ENCODE assay signal across 31 cellular contexts in the genomic region with DNA sequence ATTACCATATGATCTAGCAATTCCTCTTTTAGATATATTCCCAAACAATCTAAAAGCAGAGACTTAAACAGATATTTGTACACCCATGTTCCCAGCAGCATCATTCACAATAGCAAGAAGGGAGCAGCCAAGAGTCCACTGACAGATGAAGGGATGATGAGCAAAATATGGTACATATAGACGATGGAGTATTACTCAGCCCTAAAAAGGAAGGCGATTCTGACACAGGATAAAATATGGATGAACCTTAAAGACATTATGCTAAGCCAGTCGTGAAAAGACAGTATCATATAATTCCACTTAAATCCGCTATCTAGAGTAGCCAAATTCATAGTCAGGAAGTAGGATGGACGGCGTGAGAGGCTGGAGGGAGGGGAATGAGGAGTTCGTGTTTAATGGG.
"Had no signal": no experiment of that assay in that cellular context is flagged by ENCODE, and none has a peak within 500 bp of the region (broad histone marks: within the 10 kb centered on the region; RNA-seq: fewer than 3 reads in every experiment).

No MANE protein-coding gene starts in this region.

- H3K27me3 Mint-ChIP-seq: naive thymus-derived CD8-positive, alpha-beta T cell; progenitor cell of endocrine pancreas; stimulated activated memory B cell treated with anti-CD40 and anti-IgM and Interleukin-4, amounts not matched to agents 10 μg/mL and 1 μg/mL and 100 μg/mL, for 72 hours had no signal

- H2AFZ ChIP-seq: neural progenitor cell had no signal

- H3K27ac Mint-ChIP-seq: immature natural killer cell; naive thymus-derived CD8-positive, alpha-beta T cell; nephron; neural progenitor cell; progenitor cell of endocrine pancreas; stimulated activated memory B cell treated with anti-CD40 and anti-IgM and Interleukin-4, amounts not matched to agents 10 μg/mL and 1 μg/mL and 100 μg/mL, for 72 hours had no signal

- H3K4me3 ChIP-seq: left lung, lower lobe of right lung, neural progenitor cell, ovary, right atrium auricular region, right lobe of liver, smooth muscle cell, stomach, testis, thyroid gland, transverse colon, upper lobe of right lung had no signal

- FAIRE-seq: islet of Langerhans, kidney, urothelium cell line had no signal

- H3K4me1 ChIP-seq: left lung, neural progenitor cell, thyroid gland had no signal

- H3K36me3 ChIP-seq: left lung, lower lobe of right lung, neural progenitor cell, neutrophil, ovary, right atrium auricular region, right lobe of liver, stomach, thyroid gland, transverse colon, upper lobe of right lung had no signal

- ATAC-seq: left colon; left lung; lower lobe of right lung; naive thymus-derived CD8-positive, alpha-beta T cell; stimulated activated memory B cell treated with anti-CD40 and anti-IgM and Interleukin-4, amounts not matched to agents 10 μg/mL and 1 μg/mL and 100 μg/mL, for 72 hours; stimulated activated naive CD8-positive, alpha-beta T cell treated with anti-CD3 and anti-CD28 coated beads, Interleukin-15, Interleukin-2, amounts not matched to agents 100 U/mL and 50 U/mL, for 24 hours; upper lobe of right lung had no signal

- H3K4me2 ChIP-seq: neural progenitor cell, smooth muscle cell had no signal

- H3K9me3 ChIP-seq: left lung, lower lobe of right lung, neutrophil, ovary, right atrium auricular region, right lobe of liver, stomach, testis, thyroid gland, transverse colon, upper lobe of right lung had no signal

- H3K27ac ChIP-seq: left lung, lower lobe of right lung, neural progenitor cell, neutrophil, ovary, right atrium auricular region, right lobe of liver, testis, thyroid gland, transverse colon, upper lobe of right lung had no signal

- DNase-seq: hypothalamus; immature natural killer cell; left colon; lower lobe of right lung; mammary epithelial cell; mesenchymal stem cell; occipital lobe; stimulated activated CD4-positive, alpha-beta T cell treated with anti-CD3 and anti-CD28 coated beads, Interleukin-1b, Interleukin-23, amount 100 ng/mL, for 48 hours; stimulated activated CD4-positive, alpha-beta T cell treated with anti-CD3 and anti-CD28 coated beads, Interleukin-2, amount 100 ng/mL, for 48 hours; stimulated activated CD4-positive, alpha-beta T cell treated with anti-CD3 and anti-CD28 coated beads, Interleukin-4, amount 100 ng/mL, for 4 hours; stimulated activated CD8-positive, alpha-beta memory T cell treated with anti-CD3 and anti-CD28 coated beads, Interleukin-4, amount 100 ng/mL, for 48 hours; stimulated activated naive CD8-positive, alpha-beta T cell treated with anti-CD3 and anti-CD28 coated beads, Interleukin-15, Interleukin-2, amounts not matched to agents 100 U/mL and 50 U/mL, for 24 hours; stomach; testis; thyroid gland; transverse colon; upper lobe of right lung had no signal

- H3K27me3 ChIP-seq: left lung, neural progenitor cell, neutrophil, ovary, right atrium auricular region, right lobe of liver, stomach, testis, thyroid gland, transverse colon, upper lobe of right lung had no signal

- H3K4me3 Mint-ChIP-seq: immature natural killer cell; naive thymus-derived CD8-positive, alpha-beta T cell; nephron; neural progenitor cell; stimulated activated memory B cell treated with anti-CD40 and anti-IgM and Interleukin-4, amounts not matched to agents 10 μg/mL and 1 μg/mL and 100 μg/mL, for 72 hours had no signal

- H3K9me3 Mint-ChIP-seq: nephron had no signal

- H3K9ac ChIP-seq: neural progenitor cell had no signal
